ENCODE assay signal across 1 cellular context in genomic region chr11:86931965-86932332, GRCh38.
TF ChIP-seq lines count a peak whose summit lies in the region.

No MANE protein-coding gene starts in this region.

TF ChIP-seq in K562, 482 proteins besides CTCF, POLR2A, EP300 and RAD21 (continued from another document):
- TF ChIP-seq STAT5A (IDR thresholded peaks at IDR 0.05; ENCODE audit: borderline replicate concordance, low read length): no peak
- peak; percentile 44; the same call in 1 of the 2 replicates for TF ChIP-seq JUN (IDR thresholded peaks at IDR 0.05; ENCODE audit: borderline replicate concordance, low read depth, low read length)
- TF ChIP-seq JUN (CRISPR knock-in tag; IDR thresholded peaks at IDR 0.05; ENCODE audit: borderline replicate concordance): no peak
- TF ChIP-seq ARID3B (CRISPR knock-in tag; IDR thresholded peaks at IDR 0.05; ENCODE audit: borderline replicate concordance): no peak
TF ChIP-seq in K562: peak in this region for 50.
